In genomic region chr2:111522231-111522768, GRCh38 we compare ENCODE assay signal across 1 cellular context.
A peak's percentile ranks its signal among the peaks of the same experiment; 100 is the strongest.
TF ChIP-seq lines count a peak whose summit lies in the region.

No MANE protein-coding gene starts in this region.

TF ChIP-seq in HepG2, 621 proteins besides CTCF, POLR2A, EP300 and RAD21 (continued from another document and continues in another):
- TF ChIP-seq, protein P1, sequence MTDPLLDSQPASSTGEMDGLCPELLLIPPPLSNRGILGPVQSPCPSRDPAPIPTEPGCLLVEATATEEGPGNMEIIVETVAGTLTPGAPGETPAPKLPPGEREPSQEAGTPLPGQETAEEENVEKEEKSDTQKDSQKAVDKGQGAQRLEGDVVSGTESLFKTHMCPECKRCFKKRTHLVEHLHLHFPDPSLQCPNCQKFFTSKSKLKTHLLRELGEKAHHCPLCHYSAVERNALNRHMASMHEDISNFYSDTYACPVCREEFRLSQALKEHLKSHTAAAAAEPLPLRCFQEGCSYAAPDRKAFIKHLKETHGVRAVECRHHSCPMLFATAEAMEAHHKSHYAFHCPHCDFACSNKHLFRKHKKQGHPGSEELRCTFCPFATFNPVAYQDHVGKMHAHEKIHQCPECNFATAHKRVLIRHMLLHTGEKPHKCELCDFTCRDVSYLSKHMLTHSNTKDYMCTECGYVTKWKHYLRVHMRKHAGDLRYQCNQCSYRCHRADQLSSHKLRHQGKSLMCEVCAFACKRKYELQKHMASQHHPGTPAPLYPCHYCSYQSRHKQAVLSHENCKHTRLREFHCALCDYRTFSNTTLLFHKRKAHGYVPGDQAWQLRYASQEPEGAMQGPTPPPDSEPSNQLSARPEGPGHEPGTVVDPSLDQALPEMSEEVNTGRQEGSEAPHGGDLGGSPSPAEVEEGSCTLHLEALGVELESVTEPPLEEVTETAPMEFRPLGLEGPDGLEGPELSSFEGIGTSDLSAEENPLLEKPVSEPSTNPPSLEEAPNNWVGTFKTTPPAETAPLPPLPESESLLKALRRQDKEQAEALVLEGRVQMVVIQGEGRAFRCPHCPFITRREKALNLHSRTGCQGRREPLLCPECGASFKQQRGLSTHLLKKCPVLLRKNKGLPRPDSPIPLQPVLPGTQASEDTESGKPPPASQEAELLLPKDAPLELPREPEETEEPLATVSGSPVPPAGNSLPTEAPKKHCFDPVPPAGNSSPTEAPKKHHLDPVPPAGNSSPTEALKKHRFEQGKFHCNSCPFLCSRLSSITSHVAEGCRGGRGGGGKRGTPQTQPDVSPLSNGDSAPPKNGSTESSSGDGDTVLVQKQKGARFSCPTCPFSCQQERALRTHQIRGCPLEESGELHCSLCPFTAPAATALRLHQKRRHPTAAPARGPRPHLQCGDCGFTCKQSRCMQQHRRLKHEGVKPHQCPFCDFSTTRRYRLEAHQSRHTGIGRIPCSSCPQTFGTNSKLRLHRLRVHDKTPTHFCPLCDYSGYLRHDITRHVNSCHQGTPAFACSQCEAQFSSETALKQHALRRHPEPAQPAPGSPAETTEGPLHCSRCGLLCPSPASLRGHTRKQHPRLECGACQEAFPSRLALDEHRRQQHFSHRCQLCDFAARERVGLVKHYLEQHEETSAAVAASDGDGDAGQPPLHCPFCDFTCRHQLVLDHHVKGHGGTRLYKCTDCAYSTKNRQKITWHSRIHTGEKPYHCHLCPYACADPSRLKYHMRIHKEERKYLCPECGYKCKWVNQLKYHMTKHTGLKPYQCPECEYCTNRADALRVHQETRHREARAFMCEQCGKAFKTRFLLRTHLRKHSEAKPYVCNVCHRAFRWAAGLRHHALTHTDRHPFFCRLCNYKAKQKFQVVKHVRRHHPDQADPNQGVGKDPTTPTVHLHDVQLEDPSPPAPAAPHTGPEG (CRISPR knock-in tag; IDR thresholded peaks at IDR 0.05): no peak
- TF ChIP-seq, protein P2, sequence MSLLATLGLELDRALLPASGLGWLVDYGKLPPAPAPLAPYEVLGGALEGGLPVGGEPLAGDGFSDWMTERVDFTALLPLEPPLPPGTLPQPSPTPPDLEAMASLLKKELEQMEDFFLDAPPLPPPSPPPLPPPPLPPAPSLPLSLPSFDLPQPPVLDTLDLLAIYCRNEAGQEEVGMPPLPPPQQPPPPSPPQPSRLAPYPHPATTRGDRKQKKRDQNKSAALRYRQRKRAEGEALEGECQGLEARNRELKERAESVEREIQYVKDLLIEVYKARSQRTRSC (CRISPR knock-in tag; IDR thresholded peaks at IDR 0.05; ENCODE audit: low read depth): no peak
- TF ChIP-seq CBX2 (IDR thresholded peaks at IDR 0.05; ENCODE audit: low read depth, low read length): no peak
- no peak for TF ChIP-seq CBX2 (CRISPR knock-in tag; IDR thresholded peaks at IDR 0.05; ENCODE audit: low read depth)
- no peak for TF ChIP-seq ZNF766 (CRISPR knock-in tag; IDR thresholded peaks at IDR 0.05; ENCODE audit: borderline replicate concordance)
- no peak for TF ChIP-seq MAFF (IDR thresholded peaks at IDR 0.05; ENCODE audit: low read depth, low read length)
- TF ChIP-seq, protein P3, sequence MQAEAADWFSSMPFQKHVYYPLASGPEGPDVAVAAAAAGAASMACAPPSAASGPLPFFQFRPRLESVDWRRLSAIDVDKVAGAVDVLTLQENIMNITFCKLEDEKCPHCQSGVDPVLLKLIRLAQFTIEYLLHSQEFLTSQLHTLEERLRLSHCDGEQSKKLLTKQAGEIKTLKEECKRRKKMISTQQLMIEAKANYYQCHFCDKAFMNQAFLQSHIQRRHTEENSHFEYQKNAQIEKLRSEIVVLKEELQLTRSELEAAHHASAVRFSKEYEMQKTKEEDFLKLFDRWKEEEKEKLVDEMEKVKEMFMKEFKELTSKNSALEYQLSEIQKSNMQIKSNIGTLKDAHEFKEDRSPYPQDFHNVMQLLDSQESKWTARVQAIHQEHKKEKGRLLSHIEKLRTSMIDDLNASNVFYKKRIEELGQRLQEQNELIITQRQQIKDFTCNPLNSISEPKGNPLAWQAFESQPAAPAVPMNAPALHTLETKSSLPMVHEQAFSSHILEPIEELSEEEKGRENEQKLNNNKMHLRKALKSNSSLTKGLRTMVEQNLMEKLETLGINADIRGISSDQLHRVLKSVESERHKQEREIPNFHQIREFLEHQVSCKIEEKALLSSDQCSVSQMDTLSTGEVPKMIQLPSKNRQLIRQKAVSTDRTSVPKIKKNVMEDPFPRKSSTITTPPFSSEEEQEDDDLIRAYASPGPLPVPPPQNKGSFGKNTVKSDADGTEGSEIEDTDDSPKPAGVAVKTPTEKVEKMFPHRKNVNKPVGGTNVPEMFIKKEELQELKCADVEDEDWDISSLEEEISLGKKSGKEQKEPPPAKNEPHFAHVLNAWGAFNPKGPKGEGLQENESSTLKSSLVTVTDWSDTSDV (CRISPR knock-in tag; IDR thresholded peaks at IDR 0.05): no peak
- no peak for TF ChIP-seq PCBP1 (IDR thresholded peaks at IDR 0.05; ENCODE audit: borderline replicate concordance, low read depth, low read length)
- no peak for TF ChIP-seq ELK4 (CRISPR knock-in tag; IDR thresholded peaks at IDR 0.05; ENCODE audit: borderline replicate concordance)
- TF ChIP-seq ZFP90 (CRISPR knock-in tag; IDR thresholded peaks at IDR 0.05; ENCODE audit: borderline replicate concordance): no peak
- TF ChIP-seq RXRB (CRISPR knock-in tag; IDR thresholded peaks at IDR 0.05; ENCODE audit: borderline replicate concordance): peak; percentile 63; the same call in 1 of the 2 replicates
- TF ChIP-seq KLF11 (CRISPR knock-in tag; IDR thresholded peaks at IDR 0.05): no peak
- no peak for TF ChIP-seq ATM (IDR thresholded peaks at IDR 0.05; ENCODE audit: borderline replicate concordance)
- TF ChIP-seq HMG20A (CRISPR knock-in tag; IDR thresholded peaks at IDR 0.05; ENCODE audit: borderline replicate concordance): peak; percentile 80
- TF ChIP-seq ZNF430 (CRISPR knock-in tag; IDR thresholded peaks at IDR 0.05): no peak
- peak; percentile 53; the same call in 1 of the 2 replicates for TF ChIP-seq ZBTB7B (CRISPR knock-in tag; IDR thresholded peaks at IDR 0.05)
- no peak for TF ChIP-seq SP4 (CRISPR knock-in tag; IDR thresholded peaks at IDR 0.05)
- TF ChIP-seq ZNF530 (CRISPR knock-in tag; IDR thresholded peaks at IDR 0.05; ENCODE audit: low read depth): no peak
- no peak for TF ChIP-seq ZNF382 (CRISPR knock-in tag; IDR thresholded peaks at IDR 0.05; ENCODE audit: borderline replicate concordance)
- no peak for TF ChIP-seq PCBP2 (optimal IDR thresholded peaks at IDR 0.05; ENCODE audit: low read depth, low read length, poor library complexity, severe bottlenecking)
- TF ChIP-seq ZNF567 (CRISPR knock-in tag; IDR thresholded peaks at IDR 0.05; ENCODE audit: borderline replicate concordance): no peak
- TF ChIP-seq ZNF841 (CRISPR knock-in tag; IDR thresholded peaks at IDR 0.05; ENCODE audit: borderline replicate concordance): no peak
- TF ChIP-seq ZNF713 (CRISPR knock-in tag; IDR thresholded peaks at IDR 0.05): no peak
- peak; percentile 94 for TF ChIP-seq BCL6 (CRISPR knock-in tag; IDR thresholded peaks at IDR 0.05)
- TF ChIP-seq SNAPC2 (CRISPR knock-in tag; IDR thresholded peaks at IDR 0.05): no peak
- no peak for TF ChIP-seq SIN3B (IDR thresholded peaks at IDR 0.05; ENCODE audit: low read length)
- TF ChIP-seq, protein P4, sequence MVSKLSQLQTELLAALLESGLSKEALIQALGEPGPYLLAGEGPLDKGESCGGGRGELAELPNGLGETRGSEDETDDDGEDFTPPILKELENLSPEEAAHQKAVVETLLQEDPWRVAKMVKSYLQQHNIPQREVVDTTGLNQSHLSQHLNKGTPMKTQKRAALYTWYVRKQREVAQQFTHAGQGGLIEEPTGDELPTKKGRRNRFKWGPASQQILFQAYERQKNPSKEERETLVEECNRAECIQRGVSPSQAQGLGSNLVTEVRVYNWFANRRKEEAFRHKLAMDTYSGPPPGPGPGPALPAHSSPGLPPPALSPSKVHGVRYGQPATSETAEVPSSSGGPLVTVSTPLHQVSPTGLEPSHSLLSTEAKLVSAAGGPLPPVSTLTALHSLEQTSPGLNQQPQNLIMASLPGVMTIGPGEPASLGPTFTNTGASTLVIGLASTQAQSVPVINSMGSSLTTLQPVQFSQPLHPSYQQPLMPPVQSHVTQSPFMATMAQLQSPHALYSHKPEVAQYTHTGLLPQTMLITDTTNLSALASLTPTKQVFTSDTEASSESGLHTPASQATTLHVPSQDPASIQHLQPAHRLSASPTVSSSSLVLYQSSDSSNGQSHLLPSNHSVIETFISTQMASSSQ (IDR thresholded peaks at IDR 0.05; ENCODE audit: low read depth): no peak
- TF ChIP-seq, protein P4 (CRISPR knock-in tag; IDR thresholded peaks at IDR 0.05; ENCODE audit: borderline replicate concordance): peak; percentile 81
- TF ChIP-seq, protein P5, sequence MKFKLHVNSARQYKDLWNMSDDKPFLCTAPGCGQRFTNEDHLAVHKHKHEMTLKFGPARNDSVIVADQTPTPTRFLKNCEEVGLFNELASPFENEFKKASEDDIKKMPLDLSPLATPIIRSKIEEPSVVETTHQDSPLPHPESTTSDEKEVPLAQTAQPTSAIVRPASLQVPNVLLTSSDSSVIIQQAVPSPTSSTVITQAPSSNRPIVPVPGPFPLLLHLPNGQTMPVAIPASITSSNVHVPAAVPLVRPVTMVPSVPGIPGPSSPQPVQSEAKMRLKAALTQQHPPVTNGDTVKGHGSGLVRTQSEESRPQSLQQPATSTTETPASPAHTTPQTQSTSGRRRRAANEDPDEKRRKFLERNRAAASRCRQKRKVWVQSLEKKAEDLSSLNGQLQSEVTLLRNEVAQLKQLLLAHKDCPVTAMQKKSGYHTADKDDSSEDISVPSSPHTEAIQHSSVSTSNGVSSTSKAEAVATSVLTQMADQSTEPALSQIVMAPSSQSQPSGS (CRISPR knock-in tag; IDR thresholded peaks at IDR 0.05): peak; percentile 35; the same call in 1 of the 2 replicates
- TF ChIP-seq RERE (CRISPR knock-in tag; IDR thresholded peaks at IDR 0.05; ENCODE audit: low read depth): 0 out of 2 replicates have a peak, but pooled peaks have one; percentile 15
- no peak for TF ChIP-seq MTA1 (CRISPR knock-in tag; IDR thresholded peaks at IDR 0.05; ENCODE audit: borderline replicate concordance)
- no peak for TF ChIP-seq ZNF558 (CRISPR knock-in tag; IDR thresholded peaks at IDR 0.05; ENCODE audit: borderline replicate concordance)
- no peak for TF ChIP-seq ZNF776 (CRISPR knock-in tag; IDR thresholded peaks at IDR 0.05)
- TF ChIP-seq NFKB2 (CRISPR knock-in tag; IDR thresholded peaks at IDR 0.05; ENCODE audit: borderline replicate concordance): no peak
- TF ChIP-seq PITX1 (CRISPR knock-in tag; IDR thresholded peaks at IDR 0.05): no peak
- TF ChIP-seq ZNF337 (CRISPR knock-in tag; IDR thresholded peaks at IDR 0.05; ENCODE audit: borderline replicate concordance, low read depth): no peak
- TF ChIP-seq, protein P6, sequence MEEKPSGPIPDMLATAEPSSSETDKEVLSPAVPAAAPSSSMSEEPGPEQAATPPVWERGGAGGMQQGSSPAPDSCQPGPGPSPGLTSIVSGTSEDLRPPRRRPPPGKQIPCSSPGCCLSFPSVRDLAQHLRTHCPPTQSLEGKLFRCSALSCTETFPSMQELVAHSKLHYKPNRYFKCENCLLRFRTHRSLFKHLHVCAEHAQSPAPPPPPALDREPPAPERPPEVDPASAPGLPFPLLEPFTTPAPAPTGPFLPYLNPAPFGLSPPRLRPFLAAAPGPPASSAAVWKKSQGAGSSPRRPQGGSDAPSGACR (CRISPR knock-in tag; IDR thresholded peaks at IDR 0.05): peak; percentile 70; the same call in 1 of the 2 replicates
